Comparison of ENCODE assay signal across 10 cellular contexts in the genomic region with DNA sequence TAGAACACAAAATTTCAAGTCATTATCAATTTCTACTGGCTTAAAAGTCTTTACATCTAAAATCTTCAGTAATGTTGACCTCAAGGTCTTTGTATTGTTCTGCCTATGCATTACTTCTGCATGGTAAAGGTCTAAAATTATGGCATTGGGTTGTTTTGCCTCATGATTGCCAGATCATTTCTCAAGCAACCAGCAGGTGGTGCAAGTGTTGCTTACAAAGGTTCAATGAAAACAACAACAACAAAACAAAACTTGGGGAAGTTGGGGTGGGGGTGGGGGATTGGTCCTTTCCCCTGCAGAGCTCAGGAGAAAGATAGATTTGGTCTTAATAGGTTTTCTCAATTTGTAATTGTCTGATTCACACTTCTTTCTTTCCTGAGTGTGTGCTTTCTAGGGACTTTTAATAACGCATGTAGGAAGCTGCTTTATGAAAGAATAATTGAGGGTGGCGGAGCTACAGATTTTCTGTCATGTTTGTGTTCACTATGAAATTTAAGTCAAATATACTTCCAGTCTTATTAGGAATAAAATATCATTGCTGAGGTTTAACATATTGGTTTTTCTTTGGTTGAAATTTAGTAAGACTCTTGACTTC.
DNase-seq lines count a peak whose midpoint lies in the region; ATAC-seq, FAIRE-seq and TF ChIP-seq lines count a peak whose summit lies in the region.
"Had no signal": no experiment of that assay in that cellular context is flagged by ENCODE, and none has a peak within 500 bp of the region (broad histone marks: within the 10 kb centered on the region; RNA-seq: fewer than 3 reads in every experiment).

No MANE protein-coding gene starts in this region.

- intact Hi-C loops in Panc1 (cut with micrococcal nuclease; ENCODE audit: unreplicated experiment) (loop anchor here (5.0 to 10.0 kb wide), 3 partner anchors 88 to 890 kb away; a partner anchor contains a TSS), posterior vena cava (cut with DNase I) (no loop called here)

- H3K9me3 ChIP-seq in A549 (no peaks in the 10 kb centered on the region), Panc1 (ENCODE audit: control insufficient read depth, insufficient read depth, low read depth, low read length) (no peaks in the 10 kb centered on the region)
- H3K9me3 ChIP-seq: Caco-2 had no signal

- TF ChIP-seq EP300 in A549 (IDR thresholded peaks at IDR 0.05), result no peak

- no peaks in the 10 kb centered on the region for H3K4me1 Mint-ChIP-seq in stimulated activated naive CD8-positive, alpha-beta T cell treated with anti-CD3 and anti-CD28 coated beads, Interleukin-15, amount 100 ng/mL, for 72 hours
- H3K4me1 Mint-ChIP-seq: activated naive CD8-positive, alpha-beta T cell treated with anti-CD3 and anti-CD28 coated beads, Interleukin-2, amount 10 ng/mL, durations not matched to agents 7 days and 5 days had no signal

- H3K4me3 Mint-ChIP-seq in stimulated activated naive CD8-positive, alpha-beta T cell treated with anti-CD3 and anti-CD28 coated beads, Interleukin-15, amount 100 ng/mL, for 72 hours, result no peak overlapping the region
- H3K4me3 Mint-ChIP-seq: activated naive CD8-positive, alpha-beta T cell treated with anti-CD3 and anti-CD28 coated beads, Interleukin-2, amount 10 ng/mL, durations not matched to agents 7 days and 5 days had no signal

- H3K27me3 ChIP-seq in Panc1 (ENCODE audit: control insufficient read depth, insufficient read depth, low read length), result no peaks in the 10 kb centered on the region

- BruUV-seq in Panc1 (replicated peaks; lab: Mats Ljungman, UMichigan), result no TSS peak

- FAIRE-seq in A549 (lab: Jason Lieb, UNC), result peak; percentile 98

- H3K4me3 ChIP-seq in A549 (no peak overlapping the region), Panc1 (ENCODE audit: low read depth in 2 of 2, low read length in 2 of 2) (no peak overlapping the region)

- CTCF ChIA-PET in A549 (lab: Yijun Ruan, JAX) (interaction anchor here (1.4 kb wide), 1 partner anchor 15 kb away, joined by 5 read pairs; no protein-coding TSS in a partner anchor), Panc1 (lab: Charles Lee) (no interaction called here)

- WGBS in A549 (ENCODE audit: missing lambda C conversion rate), result 90% methylated on average over 2 of the region's 2 CpGs

- peak; percentile 1 to 23 for DNase-seq in A549 (ENCODE audit: low read depth in 1 of 2, low spot score in 1 of 2)
- peak; percentile 2 for DNase-seq in GM13976 (ENCODE audit: low spot score)
- peak; percentile 12 for DNase-seq in Panc1 (ENCODE audit: low read depth, low spot score)
- peak; percentile 60 for DNase-seq in globus pallidus (ENCODE audit: low spot score)
- DNase-seq in posterior vena cava (ENCODE audit: low spot score), result no peak
- no peak for DNase-seq in HuH-7 (ENCODE audit: low spot score)
- no peak for DNase-seq in stimulated activated naive CD8-positive, alpha-beta T cell treated with anti-CD3 and anti-CD28 coated beads, Interleukin-15, amount 100 ng/mL, for 72 hours
- DNase-seq: activated naive CD8-positive, alpha-beta T cell treated with anti-CD3 and anti-CD28 coated beads, Interleukin-2, amount 10 ng/mL, durations not matched to agents 7 days and 5 days had no signal

- H3K4me2 ChIP-seq in A549, result no peak overlapping the region

- no peak overlapping the region for H3K27ac ChIP-seq in A549
- H3K27ac ChIP-seq in Panc1 (ENCODE audit: low read length), result no peak overlapping the region

- in situ Hi-C loops in GM13976 (cut with MboI; ENCODE audit: low sequenced_read_pairs, unreplicated experiment), result loop anchor here (25.0 kb wide), 1 partner anchor 803 kb away; no protein-coding TSS in a partner anchor
- in situ Hi-C loops in Panc1 (cut with HindIII; ENCODE audit: low pct_unique_long_range_greater_than_20kb, low sequenced_read_pairs), result no loop called here

- ATAC-seq in A549 (no peak), Panc1 (no peak), GM21390 (IDR thresholded peaks at IDR 0.05; ENCODE audit: unreplicated experiment) (no peak)
- no peak for ATAC-seq in stimulated activated naive CD8-positive, alpha-beta T cell treated with anti-CD3 and anti-CD28 coated beads, Interleukin-15, amount 100 ng/mL, for 72 hours

- POLR2A ChIA-PET in A549 (lab: Yijun Ruan, JAX), result no interaction called here
- POLR2A ChIA-PET in Panc1 (lab: Charles Lee), result no interaction called here

- H3K4me1 ChIP-seq in A549, result no peaks in the 10 kb centered on the region
- no peaks in the 10 kb centered on the region for H3K4me1 ChIP-seq in Panc1 (ENCODE audit: control insufficient read depth, insufficient read depth, low read length)
- H3K4me1 ChIP-seq: Caco-2 had no signal

- H3K9me3 Mint-ChIP-seq in stimulated activated naive CD8-positive, alpha-beta T cell treated with anti-CD3 and anti-CD28 coated beads, Interleukin-15, amount 100 ng/mL, for 72 hours, result no peaks in the 10 kb centered on the region
- H3K9me3 Mint-ChIP-seq: activated naive CD8-positive, alpha-beta T cell treated with anti-CD3 and anti-CD28 coated beads, Interleukin-2, amount 10 ng/mL, durations not matched to agents 7 days and 5 days had no signal

- TF ChIP-seq RAD21 in A549 (conservative IDR thresholded peaks at IDR 0.05 in 1 of 2, IDR thresholded peaks at IDR 0.05 in 1 of 2), result peak in 1 of 2 experiments; percentile 45; a peak in 3 of 5 replicates

- TF ChIP-seq POLR2A in A549 (IDR thresholded peaks at IDR 0.05; ENCODE audit: low read length), result no peak

- peak; percentile 34; the same call in 2 of the 3 replicates for TF ChIP-seq CTCF in A549 (IDR thresholded peaks at IDR 0.05)
- TF ChIP-seq CTCF in GM13976 (IDR thresholded peaks at IDR 0.05; ENCODE audit: borderline replicate concordance, control extremely low read depth, extremely low read depth, insufficient read depth, missing control alignments), result peak; percentile 50
- TF ChIP-seq CTCF in Panc1 (IDR thresholded peaks at IDR 0.05), result peak; percentile 70

- H3K36me3 ChIP-seq in Panc1 (ENCODE audit: control insufficient read depth, insufficient read depth, low read length), result no peaks in the 10 kb centered on the region; the same call in 1 of the 2 replicates

- no peaks in the 10 kb centered on the region for H3K27me3 Mint-ChIP-seq in stimulated activated naive CD8-positive, alpha-beta T cell treated with anti-CD3 and anti-CD28 coated beads, Interleukin-15, amount 100 ng/mL, for 72 hours
- H3K27me3 Mint-ChIP-seq: activated naive CD8-positive, alpha-beta T cell treated with anti-CD3 and anti-CD28 coated beads, Interleukin-2, amount 10 ng/mL, durations not matched to agents 7 days and 5 days had no signal

- H3K27ac Mint-ChIP-seq in stimulated activated naive CD8-positive, alpha-beta T cell treated with anti-CD3 and anti-CD28 coated beads, Interleukin-15, amount 100 ng/mL, for 72 hours, result no peak overlapping the region
- H3K27ac Mint-ChIP-seq: activated naive CD8-positive, alpha-beta T cell treated with anti-CD3 and anti-CD28 coated beads, Interleukin-2, amount 10 ng/mL, durations not matched to agents 7 days and 5 days had no signal

TF ChIP-seq in A549, 52 proteins besides CTCF, POLR2A, EP300 and RAD21:
- TF ChIP-seq HEYL (CRISPR knock-in tag; IDR thresholded peaks at IDR 0.05) (no peak), SMC3 (IDR thresholded peaks at IDR 0.05) (no peak), FOSL2 (IDR thresholded peaks at IDR 0.05) (no peak), FOSL2 (CRISPR knock-in tag; IDR thresholded peaks at IDR 0.05) (no peak), GATA3 (IDR thresholded peaks at IDR 0.05; ENCODE audit: borderline replicate concordance) (no peak), KDM1A (IDR thresholded peaks at IDR 0.05; ENCODE audit: low read depth) (no peak), TFCP2L1 (CRISPR knock-in tag; IDR thresholded peaks at IDR 0.05) (no peak), BHLHE40 (IDR thresholded peaks at IDR 0.05; ENCODE audit: low read depth, low read length) (no peak), KDM5A (IDR thresholded peaks at IDR 0.05) (no peak), CHD2 (IDR thresholded peaks at IDR 0.05; ENCODE audit: low read length, partially characterized antibody) (no peak)
- TF ChIP-seq, protein P1, sequence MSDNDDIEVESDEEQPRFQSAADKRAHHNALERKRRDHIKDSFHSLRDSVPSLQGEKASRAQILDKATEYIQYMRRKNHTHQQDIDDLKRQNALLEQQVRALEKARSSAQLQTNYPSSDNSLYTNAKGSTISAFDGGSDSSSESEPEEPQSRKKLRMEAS (IDR thresholded peaks at IDR 0.05), result no peak
- TF ChIP-seq, protein P2, sequence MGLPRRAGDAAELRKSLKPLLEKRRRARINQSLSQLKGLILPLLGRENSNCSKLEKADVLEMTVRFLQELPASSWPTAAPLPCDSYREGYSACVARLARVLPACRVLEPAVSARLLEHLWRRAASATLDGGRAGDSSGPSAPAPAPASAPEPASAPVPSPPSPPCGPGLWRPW (IDR thresholded peaks at IDR 0.05), result no peak
- TF ChIP-seq, protein P3, sequence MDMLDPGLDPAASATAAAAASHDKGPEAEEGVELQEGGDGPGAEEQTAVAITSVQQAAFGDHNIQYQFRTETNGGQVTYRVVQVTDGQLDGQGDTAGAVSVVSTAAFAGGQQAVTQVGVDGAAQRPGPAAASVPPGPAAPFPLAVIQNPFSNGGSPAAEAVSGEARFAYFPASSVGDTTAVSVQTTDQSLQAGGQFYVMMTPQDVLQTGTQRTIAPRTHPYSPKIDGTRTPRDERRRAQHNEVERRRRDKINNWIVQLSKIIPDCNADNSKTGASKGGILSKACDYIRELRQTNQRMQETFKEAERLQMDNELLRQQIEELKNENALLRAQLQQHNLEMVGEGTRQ (IDR thresholded peaks at IDR 0.05), result no peak
- TF ChIP-seq, protein P4, sequence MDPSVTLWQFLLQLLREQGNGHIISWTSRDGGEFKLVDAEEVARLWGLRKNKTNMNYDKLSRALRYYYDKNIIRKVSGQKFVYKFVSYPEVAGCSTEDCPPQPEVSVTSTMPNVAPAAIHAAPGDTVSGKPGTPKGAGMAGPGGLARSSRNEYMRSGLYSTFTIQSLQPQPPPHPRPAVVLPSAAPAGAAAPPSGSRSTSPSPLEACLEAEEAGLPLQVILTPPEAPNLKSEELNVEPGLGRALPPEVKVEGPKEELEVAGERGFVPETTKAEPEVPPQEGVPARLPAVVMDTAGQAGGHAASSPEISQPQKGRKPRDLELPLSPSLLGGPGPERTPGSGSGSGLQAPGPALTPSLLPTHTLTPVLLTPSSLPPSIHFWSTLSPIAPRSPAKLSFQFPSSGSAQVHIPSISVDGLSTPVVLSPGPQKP (IDR thresholded peaks at IDR 0.05; ENCODE audit: low read depth, low read length), result no peak

Comparison
In these comparisons a context has a peak if more than half of its experiments do, and no peak if none do; other contexts are left out.
1. DNase-seq: peak in A549 (2 of 2), GM13976 (single experiment), Panc1 (single experiment) and globus pallidus (single experiment); none in posterior vena cava (single experiment), HuH-7 (single experiment) and stimulated activated naive CD8-positive, alpha-beta T cell treated with anti-CD3 and anti-CD28 coated beads, Interleukin-15, amount 100 ng/mL, for 72 hours (0 of 2).
2. Peak in every context shown above with its lines, with median percentiles within 50 percentile points of each other: CTCF ChIP-seq.